ENCODE assay signal across 14 cellular contexts in the genomic region with DNA sequence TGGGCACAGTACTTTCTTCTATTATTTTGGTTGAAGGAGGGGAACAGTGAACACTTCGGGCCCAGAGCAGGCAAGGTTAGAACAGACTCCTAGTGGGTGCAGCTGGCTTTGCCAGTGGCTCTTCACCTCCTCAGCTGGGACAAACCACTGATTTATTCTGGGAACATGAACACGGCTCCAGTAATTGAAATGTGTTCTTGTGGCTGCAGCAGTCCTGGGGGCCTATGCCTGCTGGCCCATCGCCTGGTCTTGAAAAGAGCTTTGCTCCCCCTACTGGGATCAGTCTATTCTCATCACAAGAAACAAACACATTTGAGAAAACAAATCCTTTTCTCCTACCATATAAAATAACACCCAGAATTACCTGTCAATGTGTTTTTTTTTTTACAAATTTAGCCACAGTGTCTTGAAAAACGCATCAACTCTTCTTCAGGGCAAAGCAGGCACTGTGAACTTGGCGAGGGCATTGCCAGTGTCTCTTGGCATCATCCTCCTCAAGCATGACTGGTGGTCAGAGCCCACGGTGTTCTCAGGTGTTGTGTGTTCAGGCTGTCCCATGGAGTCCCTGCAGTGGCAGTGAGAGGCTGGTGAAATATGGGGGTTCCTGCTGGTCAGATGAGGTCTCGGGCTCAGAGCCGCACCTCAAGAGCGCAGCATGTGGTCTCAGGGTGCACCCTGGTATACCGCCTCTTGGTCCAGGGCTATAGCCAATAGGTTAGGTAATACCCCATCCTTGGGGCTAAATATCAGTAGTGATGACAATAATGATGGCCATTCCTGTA. TPM values are rescaled to one million over a fixed set of nuclear protein-coding genes. Genes with fewer than 3 reads are reported as not detected.
DNase-seq lines count a peak whose midpoint lies in the region; ATAC-seq and FAIRE-seq lines count a peak whose summit lies in the region.
"Had no signal": no experiment of that assay in that cellular context is flagged by ENCODE, and none has a peak within 500 bp of the region (broad histone marks: within the 10 kb centered on the region; RNA-seq: fewer than 3 reads in every experiment).

No MANE protein-coding gene starts in this region.

- no peaks in the 10 kb centered on the region for H3K9me3 Mint-ChIP-seq in activated naive CD8-positive, alpha-beta T cell (ENCODE audit: low read depth)
- H3K9me3 Mint-ChIP-seq in activated naive CD8-positive, alpha-beta T cell treated with anti-CD3 and anti-CD28 coated beads, Interleukin-2, amount 50 U/mL, for 24 hours, result no peaks in the 10 kb centered on the region

- no peak overlapping the region for H3K4me3 Mint-ChIP-seq in activated naive CD8-positive, alpha-beta T cell
- no peak overlapping the region for H3K4me3 Mint-ChIP-seq in activated naive CD8-positive, alpha-beta T cell treated with anti-CD3 and anti-CD28 coated beads, Interleukin-2, amount 50 U/mL, for 24 hours

- ATAC-seq in activated naive CD8-positive, alpha-beta T cell treated with anti-CD3 and anti-CD28 coated beads, Interleukin-2, amount 50 U/mL, for 24 hours, result no peak
- no peak for ATAC-seq in GM19455 (IDR thresholded peaks at IDR 0.05; ENCODE audit: unreplicated experiment)
- ATAC-seq in HG02763 (IDR thresholded peaks at IDR 0.05; ENCODE audit: unreplicated experiment), result no peak
- ATAC-seq: foreskin keratinocyte had no signal

- no peak for FAIRE-seq in HTR-8/SVneo (lab: Jason Lieb, UNC)
- FAIRE-seq: colon, GM12892 had no signal

- H3K4me1 Mint-ChIP-seq in activated naive CD8-positive, alpha-beta T cell (ENCODE audit: low read depth), result peaks cover 19% of the 10 kb centered on the region
- peaks cover 3% of the 10 kb centered on the region for H3K4me1 Mint-ChIP-seq in activated naive CD8-positive, alpha-beta T cell treated with anti-CD3 and anti-CD28 coated beads, Interleukin-2, amount 50 U/mL, for 24 hours

- peaks cover 12% of the 10 kb centered on the region for H3K36me3 Mint-ChIP-seq in activated naive CD8-positive, alpha-beta T cell
- peaks cover 18% of the 10 kb centered on the region for H3K36me3 Mint-ChIP-seq in activated naive CD8-positive, alpha-beta T cell treated with anti-CD3 and anti-CD28 coated beads, Interleukin-2, amount 50 U/mL, for 24 hours (ENCODE audit: low read depth)

- DNase-seq in activated naive CD8-positive, alpha-beta T cell treated with anti-CD3 and anti-CD28 coated beads, Interleukin-2, amount 50 U/mL, for 24 hours, result no peak
- peak; percentile 77 for DNase-seq in cerebellar cortex (ENCODE audit: low spot score)
- DNase-seq in islet precursor cell, result peak; percentile 20
- DNase-seq in ureter (ENCODE audit: low spot score), result peak; percentile 17
- no peak for DNase-seq in HTR-8/SVneo (ENCODE audit: insufficient read length, low spot score)
- DNase-seq: activated CD4-positive, alpha-beta T cell treated with anti-CD3 and anti-CD28 coated beads for 1 hour; foreskin keratinocyte; NCI-H524 treated with DMSO at 0.1 percent for 48 hours; trophoblast cell had no signal

- no peaks in the 10 kb centered on the region for H3K27me3 Mint-ChIP-seq in activated naive CD8-positive, alpha-beta T cell
- no peaks in the 10 kb centered on the region for H3K27me3 Mint-ChIP-seq in activated naive CD8-positive, alpha-beta T cell treated with anti-CD3 and anti-CD28 coated beads, Interleukin-2, amount 50 U/mL, for 24 hours

- peak overlapping the region; percentile 41 for H3K27ac Mint-ChIP-seq in activated naive CD8-positive, alpha-beta T cell
- H3K27ac Mint-ChIP-seq in activated naive CD8-positive, alpha-beta T cell treated with anti-CD3 and anti-CD28 coated beads, Interleukin-2, amount 50 U/mL, for 24 hours, result no peak overlapping the region

RNA-seq across cellular contexts. Expression of gene RNF144A, which starts 51.3 kb away (rescaled TPM):
- total RNA-seq in ureter, result 15.2 TPM

Comparison
In these comparisons a context has a peak if more than half of its experiments do, and no peak if none do; other contexts are left out.
1. DNase-seq: peak in cerebellar cortex (single experiment), islet precursor cell (single experiment) and ureter (single experiment); none in activated naive CD8-positive, alpha-beta T cell treated with anti-CD3 and anti-CD28 coated beads, Interleukin-2, amount 50 U/mL, for 24 hours (single experiment) and HTR-8/SVneo (single experiment).